Comparison of ENCODE assay signal across 24 cellular contexts in the genomic region with DNA sequence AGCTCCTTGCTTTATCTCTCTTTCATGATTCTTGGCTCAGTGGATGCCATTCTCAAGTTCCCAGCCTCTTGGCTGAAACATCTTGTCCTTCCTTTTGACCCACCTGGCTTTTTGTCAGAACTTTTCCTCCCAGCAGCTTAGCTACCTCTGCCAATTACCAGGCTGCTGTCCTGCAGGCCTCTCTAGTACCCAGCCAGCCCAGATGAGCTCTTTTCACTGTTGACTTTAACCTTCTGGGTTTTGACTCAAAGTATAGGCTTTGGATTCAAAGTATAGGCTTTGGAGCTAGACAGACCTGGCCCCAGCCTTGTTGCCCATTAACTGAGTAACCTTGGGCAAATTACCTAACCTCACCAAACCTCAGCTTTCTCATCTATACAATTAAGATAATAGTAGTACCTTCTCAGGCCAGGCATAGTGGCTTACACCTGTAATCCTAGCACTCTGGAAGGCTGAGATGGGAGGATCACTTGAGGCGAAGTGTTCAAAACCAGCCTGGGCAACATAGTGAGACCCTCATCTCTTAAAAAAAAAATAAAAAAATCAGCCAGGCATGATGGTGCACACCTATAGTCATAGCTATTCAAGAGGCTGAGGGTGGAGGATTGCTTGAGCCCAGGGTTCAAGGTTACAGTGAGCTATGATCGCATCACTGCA. TPM values are rescaled to one million over a fixed set of nuclear protein-coding genes. Genes with fewer than 3 reads are reported as not detected.
DNase-seq lines count a peak whose midpoint lies in the region; ATAC-seq and TF ChIP-seq lines count a peak whose summit lies in the region.
"Had no signal": no experiment of that assay in that cellular context is flagged by ENCODE, and none has a peak within 500 bp of the region (broad histone marks: within the 10 kb centered on the region; RNA-seq: fewer than 3 reads in every experiment).

No MANE protein-coding gene starts in this region.

- no peak for TF ChIP-seq CTCF in CD8-positive, alpha-beta T cell (IDR thresholded peaks at IDR 0.05)

- no peaks in the 10 kb centered on the region for H3K4me1 Mint-ChIP-seq in activated CD4-positive, alpha-beta memory T cell treated with anti-CD3 and anti-CD28 coated beads for 36 hours (ENCODE audit: low read depth)
- H3K4me1 Mint-ChIP-seq in CD8-positive, alpha-beta T cell (ENCODE audit: low read depth), result no peaks in the 10 kb centered on the region
- H3K4me1 Mint-ChIP-seq: activated naive CD8-positive, alpha-beta T cell treated with anti-CD3 and anti-CD28 coated beads, Interleukin-2, amount 10 ng/mL, durations not matched to agents 7 days and 5 days; immature natural killer cell; mesothelial cell of epicardium had no signal

- no peaks in the 10 kb centered on the region for H3K27me3 ChIP-seq in CD8-positive, alpha-beta T cell (ENCODE audit: insufficient read depth, low read length)

- intact Hi-C loops in activated CD4-positive, alpha-beta memory T cell treated with anti-CD3 and anti-CD28 coated beads for 36 hours (cut with micrococcal nuclease), result no loop called here
- intact Hi-C loops in CD8-positive, alpha-beta T cell (cut with DNase I, micrococcal nuclease), result no loop called here

- DNase-seq in Ammon's horn (ENCODE audit: low spot score) (peak; percentile 39), fibroblast of gingiva (ENCODE audit: low read depth) (peak; percentile 50), left lobe of liver (ENCODE audit: low spot score) (no peak), ACHN (no peak)
- no peak for DNase-seq in activated CD4-positive, alpha-beta memory T cell treated with anti-CD3 and anti-CD28 coated beads for 36 hours
- DNase-seq in CD8-positive, alpha-beta T cell, result no peak
- DNase-seq: activated CD8-positive, alpha-beta memory T cell treated with anti-CD3 and anti-CD28 coated beads for 24 hours; activated effector memory CD4-positive, alpha-beta T cell treated with anti-CD3 and anti-CD28 coated beads, Interleukin-2, amount 50 U/mL, for 16 hours; activated naive CD8-positive, alpha-beta T cell treated with anti-CD3 and anti-CD28 coated beads, Interleukin-2, amount 10 ng/mL, durations not matched to agents 7 days and 5 days; foreskin fibroblast; GDM1; hippocampal formation; immature natural killer cell; naive thymus-derived CD4-positive, alpha-beta T cell; NCI-H1105; NCI-H187 treated with DMSO at 0.1 percent for 48 hours; occipital lobe; T-helper 17 cell had no signal

- H3K4me3 ChIP-seq in CD8-positive, alpha-beta T cell (ENCODE audit: low read depth, low read length), result no peak overlapping the region
- H3K4me3 ChIP-seq: SK-N-MC had no signal

- CTCF ChIA-PET in activated CD4-positive, alpha-beta memory T cell treated with anti-CD3 and anti-CD28 coated beads for 36 hours (lab: Charles Lee), result interaction anchor here (1.2 to 1.3 kb wide), 2 partner anchors 29 to 250 kb away, joined by 3 to 4 read pairs; no protein-coding TSS in a partner anchor
- CTCF ChIA-PET in CD8-positive, alpha-beta T cell (lab: Charles Lee), result interaction anchor here (1.0 to 1.4 kb wide), 2 partner anchors 11 to 29 kb away, joined by 4 to 5 read pairs; no protein-coding TSS in a partner anchor

- H3K9me3 ChIP-seq in CD8-positive, alpha-beta T cell (ENCODE audit: low read length), result no peaks in the 10 kb centered on the region

- no peaks in the 10 kb centered on the region for H3K9me3 Mint-ChIP-seq in activated CD4-positive, alpha-beta memory T cell treated with anti-CD3 and anti-CD28 coated beads for 36 hours
- H3K9me3 Mint-ChIP-seq in CD8-positive, alpha-beta T cell, result no peaks in the 10 kb centered on the region
- H3K9me3 Mint-ChIP-seq: activated naive CD8-positive, alpha-beta T cell treated with anti-CD3 and anti-CD28 coated beads, Interleukin-2, amount 10 ng/mL, durations not matched to agents 7 days and 5 days; immature natural killer cell; mesothelial cell of epicardium; naive thymus-derived CD4-positive, alpha-beta T cell had no signal

- H3K36me3 Mint-ChIP-seq in activated CD4-positive, alpha-beta memory T cell treated with anti-CD3 and anti-CD28 coated beads for 36 hours, result no peaks in the 10 kb centered on the region
- H3K36me3 Mint-ChIP-seq in CD8-positive, alpha-beta T cell, result no peaks in the 10 kb centered on the region
- H3K36me3 Mint-ChIP-seq: activated naive CD8-positive, alpha-beta T cell treated with anti-CD3 and anti-CD28 coated beads, Interleukin-2, amount 10 ng/mL, durations not matched to agents 7 days and 5 days; immature natural killer cell; mesothelial cell of epicardium had no signal

- no peak overlapping the region for H3K27ac Mint-ChIP-seq in activated CD4-positive, alpha-beta memory T cell treated with anti-CD3 and anti-CD28 coated beads for 36 hours
- no peak overlapping the region for H3K27ac Mint-ChIP-seq in CD8-positive, alpha-beta T cell
- H3K27ac Mint-ChIP-seq: activated naive CD8-positive, alpha-beta T cell treated with anti-CD3 and anti-CD28 coated beads, Interleukin-2, amount 10 ng/mL, durations not matched to agents 7 days and 5 days; immature natural killer cell; mesothelial cell of epicardium; naive thymus-derived CD4-positive, alpha-beta T cell; T-helper 17 cell had no signal

- in situ Hi-C loops in ACHN (cut with HindIII; ENCODE audit: low pct_ligation_motif_present, low pct_unique_long_range_greater_than_20kb, low sequenced_read_pairs), result no loop called here

- H3K4me1 ChIP-seq in CD8-positive, alpha-beta T cell (ENCODE audit: insufficient read depth, low read length), result no peaks in the 10 kb centered on the region

- ATAC-seq in HG03354 (IDR thresholded peaks at IDR 0.05; ENCODE audit: poor library complexity, severe bottlenecking, unreplicated experiment), result peak; percentile 23
- ATAC-seq in left lobe of liver, result peak; percentile 23
- no peak for ATAC-seq in CD8-positive, alpha-beta T cell
- ATAC-seq in SK-N-SH treated with all-trans-retinoic acid at 6 μM for 48 hours, result no peak
- ATAC-seq: naive thymus-derived CD4-positive, alpha-beta T cell; T-helper 17 cell had no signal

- H3K36me3 ChIP-seq in CD8-positive, alpha-beta T cell (ENCODE audit: insufficient read depth, low read length), result no peaks in the 10 kb centered on the region

- peaks cover 2% of the 10 kb centered on the region for H3K27me3 Mint-ChIP-seq in activated CD4-positive, alpha-beta memory T cell treated with anti-CD3 and anti-CD28 coated beads for 36 hours
- no peaks in the 10 kb centered on the region for H3K27me3 Mint-ChIP-seq in CD8-positive, alpha-beta T cell (ENCODE audit: low read depth)

- H3K4me3 Mint-ChIP-seq in activated CD4-positive, alpha-beta memory T cell treated with anti-CD3 and anti-CD28 coated beads for 36 hours, result no peak overlapping the region
- H3K4me3 Mint-ChIP-seq in CD8-positive, alpha-beta T cell, result no peak overlapping the region
- H3K4me3 Mint-ChIP-seq: activated naive CD8-positive, alpha-beta T cell treated with anti-CD3 and anti-CD28 coated beads, Interleukin-2, amount 10 ng/mL, durations not matched to agents 7 days and 5 days; immature natural killer cell; mesothelial cell of epicardium; naive thymus-derived CD4-positive, alpha-beta T cell; T-helper 17 cell had no signal

- POLR2A ChIA-PET in activated CD4-positive, alpha-beta memory T cell treated with anti-CD3 and anti-CD28 coated beads for 36 hours (lab: Charles Lee), result no interaction called here
- POLR2A ChIA-PET in CD8-positive, alpha-beta T cell (lab: Charles Lee), result no interaction called here

- H3K27ac ChIP-seq in CD8-positive, alpha-beta T cell (ENCODE audit: low read depth, low read length), result no peak overlapping the region
- H3K27ac ChIP-seq: RWPE1, SK-N-MC had no signal

TF ChIP-seq in SK-N-SH treated with all-trans-retinoic acid at 6 μM for 48 hours, 23 proteins besides CTCF, POLR2A, EP300 and RAD21 (continues in another document):
- TF ChIP-seq ZFP30 (CRISPR knock-in tag; IDR thresholded peaks at IDR 0.05), result no peak
- TF ChIP-seq ZC3H10 (CRISPR knock-in tag; IDR thresholded peaks at IDR 0.05), result no peak
- TF ChIP-seq SNAI2 (CRISPR knock-in tag; IDR thresholded peaks at IDR 0.05), result no peak
- no peak for TF ChIP-seq TOX (CRISPR knock-in tag; IDR thresholded peaks at IDR 0.05; ENCODE audit: borderline replicate concordance)
- TF ChIP-seq CSRNP3 (CRISPR knock-in tag; IDR thresholded peaks at IDR 0.05), result no peak
- TF ChIP-seq PPARA (CRISPR knock-in tag; IDR thresholded peaks at IDR 0.05; ENCODE audit: borderline replicate concordance), result no peak
- TF ChIP-seq CREB5 (CRISPR knock-in tag; IDR thresholded peaks at IDR 0.05; ENCODE audit: low read depth), result no peak
- no peak for TF ChIP-seq TCF4 (CRISPR knock-in tag; IDR thresholded peaks at IDR 0.05; ENCODE audit: borderline replicate concordance)

RNA-seq across cellular contexts. Expression of gene TMEFF1, which starts 6.7 kb away (rescaled TPM):
- total RNA-seq in left lobe of liver, result 0.20 TPM
- total RNA-seq in activated CD4-positive, alpha-beta memory T cell treated with anti-CD3 and anti-CD28 coated beads for 36 hours, result under 1 TPM; 0.24 to 0.95 TPM
- total RNA-seq in CD8-positive, alpha-beta T cell, result not detected
- total RNA-seq: T-helper 17 cell, ureter had no signal

RNA-seq across cellular contexts. Expression of gene MSANTD3, which starts 39.4 kb away (rescaled TPM):
- 7.1 TPM for total RNA-seq in left lobe of liver
- total RNA-seq in activated CD4-positive, alpha-beta memory T cell treated with anti-CD3 and anti-CD28 coated beads for 36 hours, result 10 to 100 TPM; 16.3 to 18.3 TPM
- total RNA-seq in CD8-positive, alpha-beta T cell, result 10 to 100 TPM; 10.2 to 10.8 TPM

Comparison
In these comparisons a context has a peak if more than half of its experiments do, and no peak if none do; other contexts are left out.
1. DNase-seq: peak in Ammon's horn (single experiment) and fibroblast of gingiva (single experiment); none in left lobe of liver (single experiment), activated CD4-positive, alpha-beta memory T cell treated with anti-CD3 and anti-CD28 coated beads for 36 hours (single experiment), ACHN (single experiment) and CD8-positive, alpha-beta T cell (0 of 7).
2. ATAC-seq: peak in HG03354 (single experiment) and left lobe of liver (single experiment); none in CD8-positive, alpha-beta T cell (single experiment) and SK-N-SH treated with all-trans-retinoic acid at 6 μM for 48 hours (single experiment).